In the genomic region with DNA sequence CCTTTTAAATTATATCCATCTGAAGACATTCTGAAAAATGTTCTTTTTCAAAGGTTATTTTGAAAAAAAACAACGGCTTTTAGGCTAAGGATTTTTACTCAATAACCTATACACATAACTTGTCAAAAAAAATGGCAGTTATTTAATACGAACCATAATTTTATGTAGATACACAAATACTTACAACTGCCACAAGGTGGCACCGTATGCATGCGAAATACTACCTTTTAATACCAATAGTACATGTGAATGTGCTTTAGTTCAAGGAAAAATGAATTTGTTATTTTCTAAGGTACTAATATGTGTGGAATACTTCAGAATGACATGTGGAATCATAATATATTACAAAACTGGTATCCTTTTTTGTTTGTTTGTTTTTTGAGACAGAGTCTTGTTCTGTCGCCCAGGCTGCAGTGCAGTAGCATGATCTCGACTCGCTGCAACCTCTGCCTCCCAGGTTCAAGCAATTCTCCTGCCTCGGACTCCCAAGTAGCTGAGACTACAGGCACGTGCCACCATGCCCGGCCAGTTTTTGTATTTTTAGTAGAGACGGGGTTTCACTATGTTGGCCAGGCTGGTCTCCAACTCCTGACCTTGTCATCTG, we compare ENCODE assay signal across 8 cellular contexts. TPM values are rescaled to one million over a fixed set of nuclear protein-coding genes. Genes with fewer than 3 reads are reported as not detected.
DNase-seq lines count a peak whose midpoint lies in the region; ATAC-seq, FAIRE-seq and TF ChIP-seq lines count a peak whose summit lies in the region.

No MANE protein-coding gene starts in this region.

- H3K9me2 ChIP-seq in Karpas-422 (replicated peaks; ENCODE audit: insufficient read depth, low read length) = no peaks in the 10 kb centered on the region

- H2AFZ ChIP-seq in Karpas-422 (ENCODE audit: low read length) = no peak overlapping the region

- TF ChIP-seq CTCF in upper lobe of left lung (IDR thresholded peaks at IDR 0.05) = peak; percentile 34 to 74 (median 42)

- H4K5ac ChIP-seq in mesendoderm (ENCODE audit: low read length) = no peak overlapping the region

- H3K4me3 ChIP-seq in Karpas-422 (ENCODE audit: low read length) (no peak overlapping the region), mesendoderm (ENCODE audit: low read length) (no peak overlapping the region), upper lobe of left lung (no peak overlapping the region), aorta (ENCODE audit: low read length in 2 of 2) (no peak overlapping the region)

- no peaks in the 10 kb centered on the region for H3K36me3 ChIP-seq in Karpas-422 (ENCODE audit: insufficient read depth, low read length)
- no peaks in the 10 kb centered on the region for H3K36me3 ChIP-seq in mesendoderm (ENCODE audit: control insufficient read depth, insufficient read depth, low read length)
- H3K36me3 ChIP-seq in upper lobe of left lung = no peaks in the 10 kb centered on the region
- no peaks in the 10 kb centered on the region for H3K36me3 ChIP-seq in aorta (ENCODE audit: control insufficient read depth in 1 of 2, insufficient read depth in 2 of 2, low read length in 1 of 2)

- DNase-seq in activated gamma-delta T cell treated with Interleukin-2 at 50 U/mL for 16 hours (peak; percentile 36), activated gamma-delta T cell (lab: John Stamatoyannopoulos, UW) (no peak), Karpas-422 (peak; percentile 78), SK-N-DZ (ENCODE audit: low spot score) (peak; percentile 70), mesendoderm (peak; percentile 50), upper lobe of left lung (peak in 1 of 2 donors; percentile 43), aorta (no peak)

- H3K23ac ChIP-seq in mesendoderm (ENCODE audit: low read length) = no peak overlapping the region

- H3K27ac ChIP-seq in Karpas-422 (ENCODE audit: low read length) (no peak overlapping the region), mesendoderm (ENCODE audit: low read depth, low read length) (no peak overlapping the region), upper lobe of left lung (no peak overlapping the region), aorta (ENCODE audit: low read depth in 1 of 2, low read length in 2 of 2) (no peak overlapping the region)

- TF ChIP-seq EP300 in upper lobe of left lung (IDR thresholded peaks at IDR 0.05) = no peak

- no peak overlapping the region for H2BK5ac ChIP-seq in mesendoderm (ENCODE audit: low read length)

- no CpG with 5 or more reads among the region's 11 CpGs for WGBS in mesendoderm (ENCODE audit: extremely low coverage, insufficient coverage, low lambda C conversion rate)
- WGBS in upper lobe of left lung, 2 donors = 55 to 64% methylated on average over 11 of the region's 11 CpGs
- 41 to 47% methylated on average over 11 of the region's 11 CpGs for WGBS in aorta, 2 donors

- no peaks in the 10 kb centered on the region for H3K79me1 ChIP-seq in mesendoderm (ENCODE audit: low read length)

- H3K4ac ChIP-seq in mesendoderm (ENCODE audit: low read depth, low read length) = no peak overlapping the region

- H4K20me1 ChIP-seq in Karpas-422 (ENCODE audit: insufficient read depth, low read depth, low read length) = no peaks in the 10 kb centered on the region

- H3K18ac ChIP-seq in mesendoderm (ENCODE audit: low read length) = no peak overlapping the region

- H3K27me3 ChIP-seq in Karpas-422 (ENCODE audit: low read length) (no peaks in the 10 kb centered on the region), mesendoderm (ENCODE audit: insufficient read depth, low read length, poor library complexity) (no peaks in the 10 kb centered on the region), upper lobe of left lung (no peaks in the 10 kb centered on the region), aorta (ENCODE audit: control insufficient read depth in 1 of 2, insufficient read depth in 2 of 2, low read length in 1 of 2) (no peaks in the 10 kb centered on the region)

- H3K79me2 ChIP-seq in Karpas-422 (ENCODE audit: low read length) = peaks cover 16% of the 10 kb centered on the region
- H3K79me2 ChIP-seq in mesendoderm (ENCODE audit: control insufficient read depth, insufficient read depth, low read length) = peaks cover under 1% of the 10 kb centered on the region

- peak; percentile 78 for FAIRE-seq in colon (lab: Jason Lieb, UNC)

- H3K9me3 ChIP-seq in Karpas-422 (ENCODE audit: low read length) (no peaks in the 10 kb centered on the region), upper lobe of left lung (no peaks in the 10 kb centered on the region), aorta (ENCODE audit: control insufficient read depth, low read length) (no peaks in the 10 kb centered on the region)

- H3K9ac ChIP-seq in Karpas-422 (ENCODE audit: low read length) = no peak overlapping the region
- H3K9ac ChIP-seq in mesendoderm (ENCODE audit: low read length) = no peak overlapping the region

- intact Hi-C loops in aorta (cut with DNase I) = loop anchor here (5.0 to 10.0 kb wide), 3 partner anchors 851 to 1181 kb away; a partner anchor contains a TSS

- no peak overlapping the region for H2BK15ac ChIP-seq in mesendoderm (replicated peaks; ENCODE audit: low read depth)

- no peak overlapping the region for H4K8ac ChIP-seq in mesendoderm (ENCODE audit: low read depth, low read length)

- H2BK120ac ChIP-seq in mesendoderm (ENCODE audit: low read depth, low read length) = no peak overlapping the region

- H3K4me1 ChIP-seq in Karpas-422 (ENCODE audit: low read length) (peaks cover 17% of the 10 kb centered on the region), mesendoderm (ENCODE audit: control insufficient read depth, low read depth, low read length) (peaks cover 5% of the 10 kb centered on the region), upper lobe of left lung (peaks cover 9 to 27% (median 12%) of the 10 kb centered on the region in 4 donors), aorta (ENCODE audit: control insufficient read depth in 1 of 2, insufficient read depth in 2 of 2, low read length in 2 of 2) (no peaks in the 10 kb centered on the region)

- H2AK5ac ChIP-seq in mesendoderm (ENCODE audit: low read length) = no peak overlapping the region

- H3K56ac ChIP-seq in mesendoderm (ENCODE audit: low read length) = no peak overlapping the region

- no peak for ATAC-seq in upper lobe of left lung (ENCODE audit: low FRiP score in 2 of 2)
- no peak for ATAC-seq in aorta (ENCODE audit: low FRiP score)

- no peak overlapping the region for H3K4me2 ChIP-seq in Karpas-422 (ENCODE audit: low read depth, low read length, poor library complexity, severe bottlenecking)
- no peak overlapping the region for H3K4me2 ChIP-seq in mesendoderm (ENCODE audit: low read length)

- TF ChIP-seq POLR2A in upper lobe of left lung (IDR thresholded peaks at IDR 0.05) = no peak

RNA-seq across cellular contexts. Expression of a gene that starts 4.6 kb away (rescaled TPM):
- 37.2 and 140 TPM in 2 replicates for total RNA-seq in Karpas-422 (2014; rRNA removed; shearing (Covaris generic); ENCODE audit: low replicate concordance)
- polyA plus RNA-seq in SK-N-DZ (2014; cell fraction: cytosol; rRNA removed) = 237 and 307 TPM in 2 replicates
- 118 and 239 TPM in 2 replicates for polyA plus RNA-seq in SK-N-DZ (2014; cell fraction: nucleus; rRNA removed)
- polyA plus RNA-seq in mesendoderm (2013, experiment 1 of 2) = 71.1 TPM
- polyA plus RNA-seq in mesendoderm (2013, experiment 2 of 2) = 80.4 TPM
- total RNA-seq in upper lobe of left lung = 1 to 10 TPM in 5 of 6 donors, not detected in 1; 1.7 to 4.3 (median 2.4) TPM
- 1 to 10 TPM; 1.3 to 1.5 TPM for total RNA-seq in aorta
- 1 to 10 TPM in 1 of 2 donors, under 1 TPM in 1; 0.79 to 9.1 TPM for polyA plus RNA-seq in aorta

Comparison
In these comparisons a context has a peak if more than half of its experiments do, and no peak if none do; other contexts are left out.
1. DNase-seq: peak in activated gamma-delta T cell treated with Interleukin-2 at 50 U/mL for 16 hours (single experiment), Karpas-422 (single experiment), SK-N-DZ (single experiment) and mesendoderm (single experiment); none in activated gamma-delta T cell (single experiment) and aorta (0 of 2).